ENCODE assay signal across 27 cellular contexts in the genomic region with DNA sequence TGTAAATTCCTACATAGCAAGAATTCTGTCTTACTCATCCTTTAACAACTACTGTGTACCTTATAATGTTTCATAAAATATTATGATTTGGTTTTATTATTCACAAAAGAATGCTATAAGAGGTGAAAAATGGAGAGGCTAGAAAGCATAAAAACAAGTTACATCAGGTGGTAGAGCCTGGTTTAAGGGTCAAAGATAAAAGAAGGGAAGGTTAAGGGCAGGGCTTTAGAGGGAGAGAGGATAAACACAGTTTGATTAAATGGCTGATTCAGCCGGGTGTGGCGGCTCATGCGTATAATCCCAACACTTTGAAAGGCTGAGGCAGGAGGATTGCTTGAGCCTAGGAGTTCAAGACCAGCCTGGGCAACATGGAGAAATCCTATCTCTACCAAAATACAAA. TPM values are rescaled to one million over a fixed set of nuclear protein-coding genes. Genes with fewer than 3 reads are reported as not detected.
"Had no signal": no experiment of that assay in that cellular context is flagged by ENCODE, and none has a peak within 500 bp of the region (broad histone marks: within the 10 kb centered on the region; RNA-seq: fewer than 3 reads in every experiment).

No MANE protein-coding gene starts in this region.

- H3K4me1 ChIP-seq: breast epithelium, gastrocnemius medialis, psoas muscle, sigmoid colon, testis, uterus had no signal

- H3K9me3 ChIP-seq: breast epithelium, gastrocnemius medialis, ovary, psoas muscle, sigmoid colon, testis, uterus had no signal

- ATAC-seq: activated naive CD8-positive, alpha-beta T cell treated with anti-CD3 and anti-CD28 coated beads, Interleukin-2, amount 50 U/mL, for 24 hours; gastrocnemius medialis; left cardiac atrium; naive thymus-derived CD4-positive, alpha-beta T cell; psoas muscle; T-helper 17 cell had no signal

- H3K27ac ChIP-seq: breast epithelium, gastrocnemius medialis, hepatocyte, ovary, psoas muscle, sigmoid colon, testis, uterus had no signal

- H3K27me3 ChIP-seq: breast epithelium, gastrocnemius medialis, hepatocyte, ovary, sigmoid colon, testis, uterus had no signal

- H3K36me3 ChIP-seq: breast epithelium, gastrocnemius medialis, ovary, sigmoid colon, uterus had no signal

- H2AFZ ChIP-seq: hepatocyte had no signal

- DNase-seq: activated CD4-positive, alpha-beta memory T cell treated with anti-CD3 and anti-CD28 coated beads, Interleukin-2, amount 10 ng/mL, durations not matched to agents 7 days and 5 days; activated CD4-positive, alpha-beta T cell treated with anti-CD3 and anti-CD28 coated beads, Interleukin-2, amount 10 ng/mL, durations not matched to agents 7 days and 5 days; activated CD4-positive, CD25-positive, alpha-beta regulatory T cell treated with anti-CD3 and anti-CD28 coated beads, Interleukin-2, amount 50 U/mL, for 72 hours; activated CD8-positive, alpha-beta memory T cell treated with anti-CD3 and anti-CD28 coated beads, Interleukin-2, amount 50 U/mL, for 48 hours; activated gamma-delta T cell treated with Interleukin-2 at 50 U/mL for 16 hours; activated naive CD8-positive, alpha-beta T cell treated with anti-CD3 and anti-CD28 coated beads, Interleukin-2, amount 50 U/mL, for 24 hours; activated T-cell treated with anti-CD3 and anti-CD28 coated beads, Interleukin-2, amount 50 U/mL, for 24 hours; amygdala; endodermal cell; gastrocnemius medialis; islet precursor cell; left cardiac atrium; naive thymus-derived CD4-positive, alpha-beta T cell; ovary; psoas muscle; sigmoid colon; stimulated activated CD4-positive, alpha-beta T cell treated with anti-CD3 and anti-CD28 coated beads, Interleukin-15, amount 100 ng/mL, for 24 hours; stimulated activated CD4-positive, alpha-beta T cell treated with anti-CD3 and anti-CD28 coated beads, Interleukin-2, amount 100 ng/mL, for 24 hours; stimulated activated naive CD4-positive, alpha-beta T cell; T-helper 17 cell; T1000; testis; uterus had no signal

- H3K4me2 ChIP-seq: hepatocyte had no signal

- H3K4me3 ChIP-seq: breast epithelium, gastrocnemius medialis, hepatocyte, ovary, psoas muscle, sigmoid colon, testis, uterus had no signal

- H3K79me2 ChIP-seq: hepatocyte had no signal

RNA-seq across cellular contexts. Expression of a gene that starts 40.4 kb away (rescaled TPM):
- total RNA-seq: activated CD4-positive, alpha-beta memory T cell treated with anti-CD3 and anti-CD28 coated beads, Interleukin-2, amount 10 ng/mL, durations not matched to agents 7 days and 5 days; activated CD4-positive, alpha-beta T cell treated with anti-CD3 and anti-CD28 coated beads, Interleukin-2, amount 10 ng/mL, durations not matched to agents 7 days and 5 days; breast epithelium; endodermal cell; mesothelial cell of epicardium; naive thymus-derived CD4-positive, alpha-beta T cell; T-helper 17 cell had no signal
- polyA plus RNA-seq: naive thymus-derived CD4-positive, alpha-beta T cell; neural cell had no signal
